In the genomic region with DNA sequence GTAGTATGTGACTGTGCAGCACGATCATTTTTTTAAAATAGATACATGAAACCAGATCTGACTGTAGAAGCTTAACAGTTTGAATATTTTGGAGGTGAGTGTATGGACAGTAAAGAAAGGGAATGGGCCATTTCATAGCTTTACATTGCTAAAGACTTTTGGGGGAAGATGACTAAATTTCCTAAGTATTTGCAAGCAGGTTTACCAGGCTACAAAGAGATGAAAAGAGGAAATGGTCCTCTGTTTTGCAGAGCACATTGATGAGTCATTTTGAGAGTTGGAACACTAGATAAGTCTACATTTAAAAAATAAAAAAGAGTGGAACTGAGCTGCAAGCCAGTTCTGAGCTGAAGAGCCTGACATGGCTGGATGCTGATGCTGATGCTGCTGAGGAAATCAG, we compare ENCODE assay signal across 1 cellular context.
TF ChIP-seq lines count a peak whose summit lies in the region.

No MANE protein-coding gene starts in this region.

TF ChIP-seq in SK-N-SH, 30 proteins besides CTCF, POLR2A, EP300 and RAD21 (continued from another document):
- peak; percentile 76; the same call in 1 of the 2 replicates for TF ChIP-seq RXRA (IDR thresholded peaks at IDR 0.05; ENCODE audit: borderline replicate concordance, low read depth)
- TF ChIP-seq SMC3 (IDR thresholded peaks at IDR 0.05; ENCODE audit: low read depth, low read length), result no peak
- peak; percentile 63; the same call in 1 of the 2 replicates for TF ChIP-seq NFIC (IDR thresholded peaks at IDR 0.05; ENCODE audit: borderline replicate concordance)
- TF ChIP-seq NRF1 (IDR thresholded peaks at IDR 0.05; ENCODE audit: low read depth, low read length), result no peak
- no peak for TF ChIP-seq EZH2phosphoT487 (IDR thresholded peaks at IDR 0.05; ENCODE audit: borderline replicate concordance, low read depth)
- TF ChIP-seq MXI1 (IDR thresholded peaks at IDR 0.05; ENCODE audit: low read depth, low read length), result no peak
- TF ChIP-seq, protein P1, sequence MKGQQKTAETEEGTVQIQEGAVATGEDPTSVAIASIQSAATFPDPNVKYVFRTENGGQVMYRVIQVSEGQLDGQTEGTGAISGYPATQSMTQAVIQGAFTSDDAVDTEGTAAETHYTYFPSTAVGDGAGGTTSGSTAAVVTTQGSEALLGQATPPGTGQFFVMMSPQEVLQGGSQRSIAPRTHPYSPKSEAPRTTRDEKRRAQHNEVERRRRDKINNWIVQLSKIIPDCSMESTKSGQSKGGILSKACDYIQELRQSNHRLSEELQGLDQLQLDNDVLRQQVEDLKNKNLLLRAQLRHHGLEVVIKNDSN (IDR thresholded peaks at IDR 0.05; ENCODE audit: borderline replicate concordance, low read depth), result peak; percentile 31; the same call in 1 of the 2 replicates
- TF ChIP-seq, protein P2, sequence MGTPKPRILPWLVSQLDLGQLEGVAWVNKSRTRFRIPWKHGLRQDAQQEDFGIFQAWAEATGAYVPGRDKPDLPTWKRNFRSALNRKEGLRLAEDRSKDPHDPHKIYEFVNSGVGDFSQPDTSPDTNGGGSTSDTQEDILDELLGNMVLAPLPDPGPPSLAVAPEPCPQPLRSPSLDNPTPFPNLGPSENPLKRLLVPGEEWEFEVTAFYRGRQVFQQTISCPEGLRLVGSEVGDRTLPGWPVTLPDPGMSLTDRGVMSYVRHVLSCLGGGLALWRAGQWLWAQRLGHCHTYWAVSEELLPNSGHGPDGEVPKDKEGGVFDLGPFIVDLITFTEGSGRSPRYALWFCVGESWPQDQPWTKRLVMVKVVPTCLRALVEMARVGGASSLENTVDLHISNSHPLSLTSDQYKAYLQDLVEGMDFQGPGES (IDR thresholded peaks at IDR 0.05; ENCODE audit: low read depth, low read length), result no peak
- peak; percentile 76; the same call in 1 of the 2 replicates for TF ChIP-seq FOXM1 (IDR thresholded peaks at IDR 0.05; ENCODE audit: low read depth)
- TF ChIP-seq RFX5 (IDR thresholded peaks at IDR 0.05; ENCODE audit: low read length), result no peak
